17 cellular contexts compared by ENCODE assay signal in the genomic region with DNA sequence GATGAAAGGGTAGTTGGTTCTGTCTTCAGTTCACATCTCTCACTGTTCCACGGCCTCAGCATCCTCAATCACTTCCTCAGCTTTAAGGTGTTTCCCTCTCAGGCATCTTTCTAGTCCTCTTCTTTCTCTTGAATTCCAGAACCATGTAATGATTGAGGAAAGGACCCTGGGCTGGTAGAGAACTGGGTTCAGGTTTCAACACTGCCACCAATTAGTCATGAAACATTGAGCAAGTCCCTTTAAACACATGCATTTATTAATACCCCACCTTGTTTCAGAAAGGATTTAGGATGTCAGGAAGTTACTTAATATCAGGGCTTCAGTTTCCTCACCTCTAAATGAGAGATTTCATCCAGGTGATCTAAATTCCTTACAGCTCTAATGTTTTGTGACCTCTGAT. TPM values are rescaled to one million over a fixed set of nuclear protein-coding genes. Genes with fewer than 3 reads are reported as not detected.
DNase-seq lines count a peak whose midpoint lies in the region; ATAC-seq and TF ChIP-seq lines count a peak whose summit lies in the region.
"Had no signal": no experiment of that assay in that cellular context is flagged by ENCODE, and none has a peak within 500 bp of the region (broad histone marks: within the 10 kb centered on the region; RNA-seq: fewer than 3 reads in every experiment).

No MANE protein-coding gene starts in this region.

- peaks cover 20% of the 10 kb centered on the region for H3K36me3 Mint-ChIP-seq in natural killer cell treated with Interleukin-12 subunit alpha and Interleukin-12 subunit beta and Interleukin-15 and Interleukin-18, amount 100 ng/mL, for 72 hours
- no peaks in the 10 kb centered on the region for H3K36me3 Mint-ChIP-seq in natural killer cell
- peaks cover 28% of the 10 kb centered on the region for H3K36me3 Mint-ChIP-seq in activated B cell treated with CpG ODN at 0.5 μM for 24 hours (ENCODE audit: low read depth)
- peaks cover 16 to 28% (median 26%) of the 10 kb centered on the region in 3 experiments for H3K36me3 Mint-ChIP-seq in H9 (ENCODE audit: insufficient read depth in 1 of 3, low read depth in 3 of 3)

- no peak overlapping the region for H2BK15ac ChIP-seq in H9 (ENCODE audit: low read depth, low read length)

- H3K14ac ChIP-seq in H9 (ENCODE audit: insufficient read depth, low read length), result no peak overlapping the region

- no peak overlapping the region for H3K9ac ChIP-seq in H9 (ENCODE audit: extremely low read depth, insufficient read length, low read length)

- no peak overlapping the region for H3T11ph ChIP-seq in H9 (ENCODE audit: low read length)

- no peak overlapping the region for H3K27ac Mint-ChIP-seq in natural killer cell treated with Interleukin-12 subunit alpha and Interleukin-12 subunit beta and Interleukin-15 and Interleukin-18, amount 100 ng/mL, for 72 hours
- H3K27ac Mint-ChIP-seq in natural killer cell (no peak overlapping the region), activated B cell treated with CpG ODN at 0.5 μM for 24 hours (peak overlapping the region; percentile 3), H9 (no peak overlapping the region; a peak in 1 of 7 replicates)
- H3K27ac Mint-ChIP-seq: activated naive CD4-positive, alpha-beta T cell treated with anti-CD3 and anti-CD28 coated beads, Interleukin-2, amount 10 ng/mL, durations not matched to agents 7 days and 5 days had no signal

- ATAC-seq in natural killer cell treated with Interleukin-12 subunit alpha and Interleukin-12 subunit beta and Interleukin-15 and Interleukin-18, amount 100 ng/mL, for 72 hours, result no peak
- ATAC-seq in natural killer cell, result no peak
- no peak for ATAC-seq in activated B cell treated with CpG ODN at 0.5 μM for 24 hours (ENCODE audit: low read depth)
- no peak for ATAC-seq in GM18909 (IDR thresholded peaks at IDR 0.05; ENCODE audit: poor library complexity, unreplicated experiment)
- ATAC-seq: right cardiac atrium had no signal

- no peak overlapping the region for H4K91ac ChIP-seq in H9 (ENCODE audit: insufficient read length, low read depth, low read length)

- no peak overlapping the region for H2BK120ac ChIP-seq in H9 (ENCODE audit: low read depth, low read length, poor library complexity, severe bottlenecking)

- peak overlapping the region; percentile 62 for H3K4me3 Mint-ChIP-seq in natural killer cell treated with Interleukin-12 subunit alpha and Interleukin-12 subunit beta and Interleukin-15 and Interleukin-18, amount 100 ng/mL, for 72 hours
- H3K4me3 Mint-ChIP-seq in natural killer cell, result no peak overlapping the region
- H3K4me3 Mint-ChIP-seq in activated B cell treated with CpG ODN at 0.5 μM for 24 hours, result no peak overlapping the region
- H3K4me3 Mint-ChIP-seq in H9, result no peak overlapping the region
- H3K4me3 Mint-ChIP-seq: activated naive CD4-positive, alpha-beta T cell treated with anti-CD3 and anti-CD28 coated beads, Interleukin-2, amount 10 ng/mL, durations not matched to agents 7 days and 5 days; CD8-positive, alpha-beta memory T cell had no signal

- H3K27ac ChIP-seq in vagina, result peak overlapping the region; percentile 64
- H3K27ac ChIP-seq in H9 (ENCODE audit: insufficient read length, low read depth, low read length), result no peak overlapping the region

- peaks cover 25 to 34% of the 10 kb centered on the region in 2 donors for H3K4me1 Mint-ChIP-seq in natural killer cell treated with Interleukin-12 subunit alpha and Interleukin-12 subunit beta and Interleukin-15 and Interleukin-18, amount 100 ng/mL, for 72 hours (ENCODE audit: low read depth in 2 of 2)
- H3K4me1 Mint-ChIP-seq in natural killer cell (peaks cover 6 to 18% of the 10 kb centered on the region in 2 donors), activated B cell treated with CpG ODN at 0.5 μM for 24 hours (peaks cover 28% of the 10 kb centered on the region), H9 (peaks cover 3% of the 10 kb centered on the region in 2 experiments; a peak in 2 of 4 replicates)

- DNase-seq in natural killer cell treated with Interleukin-12 subunit alpha and Interleukin-12 subunit beta and Interleukin-15 and Interleukin-18, amount 100 ng/mL, for 72 hours (ENCODE audit: low spot score), result no peak
- no peak for DNase-seq in natural killer cell
- no peak for DNase-seq in activated B cell treated with CpG ODN at 0.5 μM for 24 hours
- peak; percentile 45 for DNase-seq in fibroblast of villous mesenchyme (ENCODE audit: low read depth)
- no peak for DNase-seq in vagina (ENCODE audit: extremely low spot score in 2 of 2)
- no peak for DNase-seq in H9
- no peak for DNase-seq in NCI-H2081 treated with DMSO at 0.1 percent for 48 hours (lab: John Stamatoyannopoulos, UW)
- DNase-seq: activated naive CD4-positive, alpha-beta T cell treated with anti-CD3 and anti-CD28 coated beads, Interleukin-2, amount 10 ng/mL, durations not matched to agents 7 days and 5 days; CD8-positive, alpha-beta memory T cell; dermis blood vessel endothelial cell; hippocampal formation; NCI-H2081; NCI-H524; right cardiac atrium; stomach had no signal

- intact Hi-C loops in natural killer cell (cut with micrococcal nuclease) (loop anchor here (10.0 kb wide), 1 partner anchor 694 kb away; the partner anchor contains the start of genes MGAT2 and RPL36AL), activated B cell treated with CpG ODN at 0.5 μM for 24 hours (cut with micrococcal nuclease) (loop anchor here (10.0 kb wide), 2 partner anchors 546 to 1526 kb away; no protein-coding TSS in a partner anchor), vagina (cut with DNase I) (no loop called here)

- H3K4me1 ChIP-seq in vagina (peaks cover 19% of the 10 kb centered on the region), H9 (ENCODE audit: insufficient read depth, low read length) (no peaks in the 10 kb centered on the region)

- TF ChIP-seq POLR2A in vagina (IDR thresholded peaks at IDR 0.05), result no peak

- no peaks in the 10 kb centered on the region for H3K79me1 ChIP-seq in H9 (ENCODE audit: insufficient read depth, low read depth, low read length, poor library complexity, severe bottlenecking)

- H2BK5ac ChIP-seq in H9 (ENCODE audit: insufficient read length, low read length), result no peak overlapping the region

- no peak overlapping the region for H3K4ac ChIP-seq in H9 (ENCODE audit: low read depth, low read length)

- no peaks in the 10 kb centered on the region for H3K36me3 ChIP-seq in vagina

- H3K23me2 ChIP-seq in H9 (ENCODE audit: insufficient read length, low read depth, low read length, poor library complexity, severe bottlenecking), result no peaks in the 10 kb centered on the region

- H3K23ac ChIP-seq in H9 (ENCODE audit: insufficient read length, low read depth, low read length), result no peak overlapping the region

- H2AFZ ChIP-seq in H9 (ENCODE audit: low read length), result no peak overlapping the region

- H3K9me3 ChIP-seq in vagina (no peaks in the 10 kb centered on the region), H9 (ENCODE audit: control insufficient read depth, low read depth, low read length) (no peaks in the 10 kb centered on the region)
- H3K9me3 ChIP-seq: esophagus muscularis mucosa, stomach had no signal

- no CpG with 5 or more reads among the region's 1 CpG for WGBS in H9 (ENCODE audit: extremely low coverage, insufficient read length, low lambda C conversion rate)

- no peaks in the 10 kb centered on the region for H3K9me3 Mint-ChIP-seq in natural killer cell treated with Interleukin-12 subunit alpha and Interleukin-12 subunit beta and Interleukin-15 and Interleukin-18, amount 100 ng/mL, for 72 hours
- H3K9me3 Mint-ChIP-seq in natural killer cell, result no peaks in the 10 kb centered on the region
- H3K9me3 Mint-ChIP-seq in activated B cell treated with CpG ODN at 0.5 μM for 24 hours, result no peaks in the 10 kb centered on the region
- peaks cover 4 to 11% of the 10 kb centered on the region in 2 experiments for H3K9me3 Mint-ChIP-seq in H9
- H3K9me3 Mint-ChIP-seq: CD8-positive, alpha-beta memory T cell had no signal

- H2AK5ac ChIP-seq in H9 (ENCODE audit: insufficient read length, low read length), result no peak overlapping the region

- no peaks in the 10 kb centered on the region for H4K20me1 ChIP-seq in H9 (ENCODE audit: control insufficient read depth, insufficient read depth, insufficient read length)

- POLR2A ChIA-PET in activated B cell treated with CpG ODN at 0.5 μM for 24 hours (lab: Charles Lee), result interaction anchor here (0.6 kb wide), 1 partner anchor 15 kb away, joined by 3 read pairs; no protein-coding TSS in a partner anchor

- no peak for TF ChIP-seq CTCF in natural killer cell (IDR thresholded peaks at IDR 0.05)
- TF ChIP-seq CTCF in activated B cell treated with CpG ODN at 0.5 μM for 24 hours (IDR thresholded peaks at IDR 0.05), result no peak
- no peak for TF ChIP-seq CTCF in fibroblast of villous mesenchyme (IDR thresholded peaks at IDR 0.05; ENCODE audit: insufficient read depth, low read depth, low read length)
- TF ChIP-seq CTCF in vagina (IDR thresholded peaks at IDR 0.05), result no peak
- no peak for TF ChIP-seq CTCF in H9 (conservative IDR thresholded peaks at IDR 0.05)

- H4K5ac ChIP-seq in H9 (ENCODE audit: insufficient read length, low read depth, low read length), result no peak overlapping the region

- no peak overlapping the region for H2BK20ac ChIP-seq in H9 (ENCODE audit: low read depth, low read length, poor library complexity, severe bottlenecking)

- H3K4me3 ChIP-seq in fibroblast of villous mesenchyme (ENCODE audit: low read depth, low read length) (no peak overlapping the region), vagina (no peak overlapping the region)
- H3K4me3 ChIP-seq: esophagus muscularis mucosa, stomach had no signal

- no peak overlapping the region for H2BK12ac ChIP-seq in H9 (ENCODE audit: insufficient read length, low read depth, low read length)

- H3K27me3 ChIP-seq in vagina (no peaks in the 10 kb centered on the region), H9 (ENCODE audit: insufficient read depth, low read length) (no peaks in the 10 kb centered on the region)
- H3K27me3 ChIP-seq: esophagus muscularis mucosa, stomach had no signal

- H3K27me3 Mint-ChIP-seq in natural killer cell treated with Interleukin-12 subunit alpha and Interleukin-12 subunit beta and Interleukin-15 and Interleukin-18, amount 100 ng/mL, for 72 hours, result no peaks in the 10 kb centered on the region
- H3K27me3 Mint-ChIP-seq in natural killer cell (ENCODE audit: low read depth in 2 of 2), result no peaks in the 10 kb centered on the region
- H3K27me3 Mint-ChIP-seq in activated B cell treated with CpG ODN at 0.5 μM for 24 hours, result no peaks in the 10 kb centered on the region
- H3K27me3 Mint-ChIP-seq in H9 (ENCODE audit: low read depth), result no peaks in the 10 kb centered on the region; the same call in 1 of the 2 replicates
- H3K27me3 Mint-ChIP-seq: activated naive CD4-positive, alpha-beta T cell treated with anti-CD3 and anti-CD28 coated beads, Interleukin-2, amount 10 ng/mL, durations not matched to agents 7 days and 5 days had no signal

- H4K8ac ChIP-seq in H9 (replicated peaks; ENCODE audit: insufficient read length, low read depth, low read length), result no peak overlapping the region

- no peak overlapping the region for H3K18ac ChIP-seq in H9 (ENCODE audit: insufficient read length, low read depth, low read length)

- no peak overlapping the region for H3K4me2 ChIP-seq in H9 (ENCODE audit: insufficient read depth, insufficient read length, low read length)

- no peaks in the 10 kb centered on the region for H3K79me2 ChIP-seq in H9 (ENCODE audit: insufficient read depth, low read length)

- CTCF ChIA-PET in activated B cell treated with CpG ODN at 0.5 μM for 24 hours (lab: Charles Lee), result interaction anchor here (2.6 kb wide), 2 partner anchors 13 to 213 kb away, joined by 9 to 26 read pairs; partner anchors contain the start of gene MAP4K5

- H3K56ac ChIP-seq in H9 (ENCODE audit: insufficient read length, low read depth, low read length), result no peak overlapping the region

RNA-seq across cellular contexts. Expression of gene DMAC2L, which starts 7.2 kb away (rescaled TPM):
- 10 to 100 TPM; 14.9 to 16.6 TPM for total RNA-seq in natural killer cell treated with Interleukin-12 subunit alpha and Interleukin-12 subunit beta and Interleukin-15 and Interleukin-18, amount 100 ng/mL, for 72 hours
- total RNA-seq in natural killer cell (10 to 100 TPM; 24.7 to 28.7 (median 25.0) TPM), activated B cell treated with CpG ODN at 0.5 μM for 24 hours (31.2 and 32.2 TPM in 2 replicates), fibroblast of villous mesenchyme (3.5 and 5.2 TPM in 2 replicates), vagina (31.4 TPM), H9 (2021) (22.4 TPM in 2 replicates)

RNA-seq across cellular contexts. Expression of gene L2HGDH, which starts 7.3 kb away (rescaled TPM):
- 10 to 100 TPM; 14.2 to 15.4 TPM for total RNA-seq in natural killer cell treated with Interleukin-12 subunit alpha and Interleukin-12 subunit beta and Interleukin-15 and Interleukin-18, amount 100 ng/mL, for 72 hours
- total RNA-seq in natural killer cell (1 to 10 TPM; 4.2 to 5.6 (median 5.4) TPM), activated B cell treated with CpG ODN at 0.5 μM for 24 hours (4.3 and 5.2 TPM in 2 replicates), fibroblast of villous mesenchyme (3.5 and 4.3 TPM in 2 replicates), vagina (5.6 TPM), H9 (2021) (22.6 and 24.8 TPM in 2 replicates)
